ENCODE assay signal across 24 cellular contexts in the genomic region with DNA sequence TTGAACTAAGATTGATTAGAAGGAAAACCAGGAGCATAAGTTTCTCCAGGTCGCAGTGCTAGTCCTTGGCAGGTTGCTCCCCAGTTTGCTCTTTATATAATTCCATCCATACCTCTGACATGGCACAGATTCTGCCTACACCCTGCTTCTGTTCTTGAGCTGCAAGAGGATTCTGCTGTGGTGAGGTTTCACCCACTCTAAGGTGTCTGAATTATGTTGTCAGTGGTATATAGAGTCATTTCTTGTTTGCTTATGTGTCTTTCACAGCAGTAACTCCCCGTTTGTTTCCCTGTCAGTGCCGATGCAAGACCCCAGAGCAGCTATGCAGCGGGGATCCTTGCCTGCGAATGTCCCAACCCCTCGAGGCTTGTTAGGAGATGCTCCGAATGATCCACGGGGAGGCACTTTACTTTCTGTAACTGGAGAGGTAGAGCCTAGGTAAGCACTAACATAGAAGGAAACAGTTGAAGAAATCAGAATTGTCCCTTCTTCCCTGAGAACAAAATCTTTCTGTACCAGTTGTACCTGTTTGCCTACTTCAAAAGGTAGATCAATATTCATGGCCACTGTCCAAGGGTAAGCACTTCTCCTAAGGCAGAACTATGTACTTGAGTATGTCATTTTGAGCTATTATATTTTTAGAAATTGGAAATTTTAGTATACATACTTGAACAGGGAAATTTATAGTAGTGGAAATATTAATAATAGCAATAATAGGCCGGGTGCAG. TPM values are rescaled to one million over a fixed set of nuclear protein-coding genes. Genes with fewer than 3 reads are reported as not detected.
A peak's percentile ranks its signal among the peaks of the same experiment; 100 is the strongest.
DNase-seq lines count a peak whose midpoint lies in the region; ATAC-seq lines count a peak whose summit lies in the region.
"Had no signal": no experiment of that assay in that cellular context is flagged by ENCODE, and none has a peak within 500 bp of the region (broad histone marks: within the 10 kb centered on the region; RNA-seq: fewer than 3 reads in every experiment).

No MANE protein-coding gene starts in this region.

- peak overlapping the region; percentile 87 for H3K27ac Mint-ChIP-seq in activated naive CD4-positive, alpha-beta T cell treated with anti-CD3 and anti-CD28 coated beads, Interleukin-2, amount 10 ng/mL, durations not matched to agents 7 days and 5 days
- H3K27ac Mint-ChIP-seq in T-helper 17 cell, result peak overlapping the region; percentile 90
- peak overlapping the region; percentile 97 for H3K27ac Mint-ChIP-seq in activated naive CD8-positive, alpha-beta T cell treated with anti-CD3 and anti-CD28 coated beads for 36 hours
- peak overlapping the region in 1 of 2 donors; percentile 33 for H3K27ac Mint-ChIP-seq in stimulated activated naive CD8-positive, alpha-beta T cell treated with anti-CD3 and anti-CD28 coated beads, Interleukin-15, amount 100 ng/mL, for 72 hours
- H3K27ac Mint-ChIP-seq: immature natural killer cell had no signal

- CTCF ChIA-PET in activated naive CD4-positive, alpha-beta T cell treated with anti-CD3 and anti-CD28 coated beads, Interleukin-2, amount 10 ng/mL, durations not matched to agents 7 days and 5 days (lab: Charles Lee), result interaction anchor here (0.9 kb wide), 1 partner anchor 11 kb away, joined by 3 read pairs; the partner anchor contains the start of gene CSTF2

- no peak overlapping the region for H3K4me3 Mint-ChIP-seq in activated naive CD4-positive, alpha-beta T cell treated with anti-CD3 and anti-CD28 coated beads, Interleukin-2, amount 10 ng/mL, durations not matched to agents 7 days and 5 days
- no peak overlapping the region for H3K4me3 Mint-ChIP-seq in T-helper 17 cell
- H3K4me3 Mint-ChIP-seq in activated naive CD8-positive, alpha-beta T cell treated with anti-CD3 and anti-CD28 coated beads for 36 hours, result no peak overlapping the region
- no peak overlapping the region for H3K4me3 Mint-ChIP-seq in stimulated activated naive CD8-positive, alpha-beta T cell treated with anti-CD3 and anti-CD28 coated beads, Interleukin-15, amount 100 ng/mL, for 72 hours
- H3K4me3 Mint-ChIP-seq: immature natural killer cell had no signal

- no peak for DNase-seq in activated naive CD4-positive, alpha-beta T cell treated with anti-CD3 and anti-CD28 coated beads, Interleukin-2, amount 10 ng/mL, durations not matched to agents 7 days and 5 days
- no peak for DNase-seq in activated naive CD4-positive, alpha-beta T cell (lab: John Stamatoyannopoulos, UW)
- DNase-seq in T-helper 17 cell (no peak), DMS53 treated with DMSO at 0.1 percent for 48 hours (lab: John Stamatoyannopoulos, UW; ENCODE audit: unreplicated experiment) (no peak), NCI-H345 (lab: John Stamatoyannopoulos, UW) (no peak)
- DNase-seq in activated naive CD8-positive, alpha-beta T cell treated with anti-CD3 and anti-CD28 coated beads for 36 hours, result no peak
- DNase-seq in stimulated activated naive CD8-positive, alpha-beta T cell treated with anti-CD3 and anti-CD28 coated beads, Interleukin-15, amount 100 ng/mL, for 72 hours, result no peak
- DNase-seq: activated CD8-positive, alpha-beta memory T cell treated with anti-CD3 and anti-CD28 coated beads for 24 hours; amniotic stem cell; colonic mucosa; foreskin melanocyte; hippocampal formation; immature natural killer cell; IMR-90; mesendoderm; NCI-H1105; NCI-H2029; NCI-H69 had no signal

- H3K9me3 ChIP-seq in T-helper 17 cell (ENCODE audit: control insufficient read depth, low read length, poor library complexity, severe bottlenecking), result no peaks in the 10 kb centered on the region
- H3K9me3 ChIP-seq: BLaER1 treated with 17β-estradiol and CSF1 and Interleukin-3, amounts not matched to agents 10 nM and 100 nM; colonic mucosa; esophagus muscularis mucosa had no signal

- H3K4me1 Mint-ChIP-seq in activated naive CD4-positive, alpha-beta T cell treated with anti-CD3 and anti-CD28 coated beads, Interleukin-2, amount 10 ng/mL, durations not matched to agents 7 days and 5 days, result peaks cover 29% of the 10 kb centered on the region
- peaks cover 8% of the 10 kb centered on the region for H3K4me1 Mint-ChIP-seq in T-helper 17 cell
- H3K4me1 Mint-ChIP-seq in activated naive CD8-positive, alpha-beta T cell treated with anti-CD3 and anti-CD28 coated beads for 36 hours, result peaks cover 28% of the 10 kb centered on the region
- H3K4me1 Mint-ChIP-seq in stimulated activated naive CD8-positive, alpha-beta T cell treated with anti-CD3 and anti-CD28 coated beads, Interleukin-15, amount 100 ng/mL, for 72 hours, result peaks cover 31% of the 10 kb centered on the region

- peaks cover 57% of the 10 kb centered on the region for H3K36me3 Mint-ChIP-seq in activated naive CD4-positive, alpha-beta T cell treated with anti-CD3 and anti-CD28 coated beads, Interleukin-2, amount 10 ng/mL, durations not matched to agents 7 days and 5 days
- H3K36me3 Mint-ChIP-seq in T-helper 17 cell (ENCODE audit: low read depth), result peaks cover 9% of the 10 kb centered on the region
- peaks cover 40% of the 10 kb centered on the region for H3K36me3 Mint-ChIP-seq in activated naive CD8-positive, alpha-beta T cell treated with anti-CD3 and anti-CD28 coated beads for 36 hours

- H3K9me3 Mint-ChIP-seq in activated naive CD4-positive, alpha-beta T cell treated with anti-CD3 and anti-CD28 coated beads, Interleukin-2, amount 10 ng/mL, durations not matched to agents 7 days and 5 days, result no peaks in the 10 kb centered on the region
- no peaks in the 10 kb centered on the region for H3K9me3 Mint-ChIP-seq in activated naive CD8-positive, alpha-beta T cell treated with anti-CD3 and anti-CD28 coated beads for 36 hours
- no peaks in the 10 kb centered on the region for H3K9me3 Mint-ChIP-seq in stimulated activated naive CD8-positive, alpha-beta T cell treated with anti-CD3 and anti-CD28 coated beads, Interleukin-15, amount 100 ng/mL, for 72 hours
- H3K9me3 Mint-ChIP-seq: immature natural killer cell had no signal

- no peaks in the 10 kb centered on the region for H3K27me3 Mint-ChIP-seq in activated naive CD4-positive, alpha-beta T cell treated with anti-CD3 and anti-CD28 coated beads, Interleukin-2, amount 10 ng/mL, durations not matched to agents 7 days and 5 days
- no peaks in the 10 kb centered on the region for H3K27me3 Mint-ChIP-seq in T-helper 17 cell
- H3K27me3 Mint-ChIP-seq in activated naive CD8-positive, alpha-beta T cell treated with anti-CD3 and anti-CD28 coated beads for 36 hours, result no peaks in the 10 kb centered on the region
- no peaks in the 10 kb centered on the region for H3K27me3 Mint-ChIP-seq in stimulated activated naive CD8-positive, alpha-beta T cell treated with anti-CD3 and anti-CD28 coated beads, Interleukin-15, amount 100 ng/mL, for 72 hours

- ATAC-seq in T-helper 17 cell, result no peak
- peak; percentile 37 for ATAC-seq in stimulated activated naive CD8-positive, alpha-beta T cell treated with anti-CD3 and anti-CD28 coated beads, Interleukin-15, amount 100 ng/mL, for 72 hours
- no peak for ATAC-seq in HG02588 (IDR thresholded peaks at IDR 0.05; ENCODE audit: unreplicated experiment)
- ATAC-seq: left lobe of liver had no signal

RNA-seq across cellular contexts. Expression of gene CSTF2, which starts 11.2 kb away (rescaled TPM):
- total RNA-seq in T-helper 17 cell, result 10 to 100 TPM; 11.4 to 11.6 TPM
- total RNA-seq in activated naive CD8-positive, alpha-beta T cell treated with anti-CD3 and anti-CD28 coated beads for 36 hours, result 10 to 100 TPM; 57.6 to 59.5 TPM

RNA-seq across cellular contexts. Expression of gene NOX1, which starts 42.8 kb away (rescaled TPM):
- not detected for total RNA-seq in T-helper 17 cell
- total RNA-seq in activated naive CD8-positive, alpha-beta T cell treated with anti-CD3 and anti-CD28 coated beads for 36 hours, result not detected
- total RNA-seq: bronchial epithelial cell; esophagus muscularis mucosa; IMR-90; left lobe of liver; T-helper 2 cell treated with Interferon-gamma antibody and Interleukin-4, amounts not matched to agents 100 ng/mL and 5 ng/mL, for 36 hours had no signal

Comparison
In these comparisons a context has a peak if more than half of its experiments do, and no peak if none do; other contexts are left out.
1. RNA of gene CSTF2, which starts 11.2 kb away (total RNA-seq): 57.6 to 59.5 TPM in activated naive CD8-positive, alpha-beta T cell treated with anti-CD3 and anti-CD28 coated beads for 36 hours; 11.4 to 11.6 TPM in T-helper 17 cell; every median in the first group is over 4 times any median in the second.